ENCODE assay signal across 34 cellular contexts in the genomic region with DNA sequence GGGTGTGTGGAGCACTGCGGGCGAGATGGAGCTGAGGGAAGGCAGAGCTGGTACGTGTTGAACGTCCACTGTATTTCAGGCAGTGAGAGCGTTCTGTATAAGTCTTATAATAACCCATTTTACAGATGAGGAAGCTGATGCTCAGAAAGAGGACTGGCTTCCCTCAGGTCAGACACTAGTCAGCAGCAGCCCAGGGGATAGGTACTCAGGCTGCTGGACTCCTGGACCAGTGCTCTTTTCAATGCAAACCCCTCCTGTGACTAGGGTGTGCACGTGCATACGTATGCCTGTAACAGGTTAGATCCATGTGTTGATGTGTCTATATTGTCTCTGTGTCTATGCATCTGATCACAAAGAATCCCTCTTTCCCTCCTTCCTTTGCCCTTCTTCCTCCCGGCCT. TPM values are rescaled to one million over a fixed set of nuclear protein-coding genes. Genes with fewer than 3 reads are reported as not detected.
"Had no signal": no experiment of that assay in that cellular context is flagged by ENCODE, and none has a peak within 500 bp of the region (broad histone marks: within the 10 kb centered on the region; RNA-seq: fewer than 3 reads in every experiment).

No MANE protein-coding gene starts in this region.

- DNase-seq: activated B cell treated with CpG ODN at 0.5 μM for 24 hours; activated CD4-positive, alpha-beta memory T cell treated with anti-CD3 and anti-CD28 coated beads for 36 hours; activated CD4-positive, alpha-beta T cell treated with anti-CD3 and anti-CD28 coated beads for 4 hours; activated CD4-positive, alpha-beta T cell treated with anti-CD3 and anti-CD28 coated beads, Interleukin-2, amount 50 U/mL, for 1 hour; activated CD4-positive, CD25-positive, alpha-beta regulatory T cell treated with anti-CD3 and anti-CD28 coated beads, Interleukin-2, amount 50 U/mL, for 72 hours; activated CD8-positive, alpha-beta memory T cell treated with anti-CD3 and anti-CD28 coated beads for 24 hours; activated CD8-positive, alpha-beta memory T cell treated with anti-CD3 and anti-CD28 coated beads, Interleukin-2, amount 10 ng/mL, durations not matched to agents 7 days and 5 days; activated CD8-positive, alpha-beta memory T cell treated with anti-CD3 and anti-CD28 coated beads, Interleukin-2, amount 50 U/mL, for 48 hours; activated effector memory CD4-positive, alpha-beta T cell treated with Interleukin-2 at 50 U/mL for 16 hours; activated naive CD4-positive, alpha-beta T cell treated with anti-CD3 and anti-CD28 coated beads, Interleukin-2, amount 10 ng/mL, durations not matched to agents 7 days and 5 days; activated naive CD8-positive, alpha-beta T cell treated with anti-CD3 and anti-CD28 coated beads, Interleukin-2, amount 50 U/mL, for 24 hours; activated T-cell treated with anti-CD3 and anti-CD28 coated beads, Interleukin-2, amount 50 U/mL, for 48 hours; amniotic stem cell; MM.1S; MV-4-11; NCI-H1092; NCI-H1436 treated with DMSO at 0.1 percent for 48 hours; NCI-H1694 treated with DMSO at 0.1 percent for 48 hours; NCI-H2029; NCI-H345; NCI-H524 treated with DMSO at 0.1 percent for 48 hours; RPMI8226; SW 1271; T-helper 1 cell; T-helper 2 cell; T-helper 9 cell had no signal

- H3K4me1 ChIP-seq: breast epithelium had no signal

- H3K9me3 ChIP-seq: ascending aorta, breast epithelium had no signal

- H3K4me3 ChIP-seq: ascending aorta, breast epithelium had no signal

- ATAC-seq: activated CD8-positive, alpha-beta memory T cell treated with anti-CD3 and anti-CD28 coated beads, Interleukin-2, amount 10 ng/mL, durations not matched to agents 7 days and 5 days; activated naive CD8-positive, alpha-beta T cell treated with anti-CD3 and anti-CD28 coated beads, Interleukin-2, amount 50 U/mL, for 24 hours; Panc1; Right ventricle myocardium inferior had no signal

- H3K27ac ChIP-seq: ascending aorta, KMS-11, VCaP had no signal

- H3K36me3 ChIP-seq: ascending aorta, breast epithelium had no signal

- H3K27me3 ChIP-seq: ascending aorta, breast epithelium had no signal

RNA-seq across cellular contexts. Expression of gene IL16, which starts 8.3 kb away (rescaled TPM):
- total RNA-seq: LHCN-M2, NCI-H460 had no signal

RNA-seq across cellular contexts. Expression of gene CFAP161, which starts 54.3 kb away (rescaled TPM):
- total RNA-seq: activated CD4-positive, alpha-beta memory T cell treated with anti-CD3 and anti-CD28 coated beads for 36 hours; activated CD8-positive, alpha-beta memory T cell treated with anti-CD3 and anti-CD28 coated beads, Interleukin-2, amount 10 ng/mL, durations not matched to agents 7 days and 5 days; ascending aorta; NCI-H460 had no signal
